In genomic region chr12:122515275-122515674, GRCh38 we compare ENCODE assay signal across 18 cellular contexts.
"Had no signal": no experiment of that assay in that cellular context is flagged by ENCODE, and none has a peak within 500 bp of the region (broad histone marks: within the 10 kb centered on the region; RNA-seq: fewer than 3 reads in every experiment).

No MANE protein-coding gene starts in this region.

- H3K27ac Mint-ChIP-seq: activated CD4-positive, alpha-beta T cell treated with anti-CD3 and anti-CD28 coated beads, Interleukin-2, amount 10 ng/mL, durations not matched to agents 24 days and 14 days had no signal

- H3K9me3 ChIP-seq: esophagus squamous epithelium, mucosa of descending colon, psoas muscle, testis, upper lobe of left lung had no signal

- DNase-seq: activated CD4-positive, alpha-beta T cell treated with anti-CD3 and anti-CD28 coated beads, Interleukin-2, amount 10 ng/mL, durations not matched to agents 24 days and 14 days; activated CD4-positive, CD25-positive, alpha-beta regulatory T cell; activated naive CD4-positive, alpha-beta T cell treated with anti-CD3 and anti-CD28 coated beads, Interleukin-2, amount 50 U/mL, for 16 hours; dermis blood vessel endothelial cell; effector memory CD4-positive, alpha-beta T cell; esophagus squamous epithelium; mesenchymal stem cell; mucosa of descending colon; naive B cell; psoas muscle; right cardiac atrium; stimulated activated CD4-positive, alpha-beta T cell treated with anti-CD3 and anti-CD28 coated beads, Interleukin-15, amount 100 ng/mL, for 24 hours; stimulated activated CD4-positive, alpha-beta T cell treated with anti-CD3 and anti-CD28 coated beads, Interleukin-2, amount 100 ng/mL, for 48 hours; SW 1271; testis; upper lobe of left lung had no signal

- H3K27ac ChIP-seq: esophagus squamous epithelium, psoas muscle, skin epidermis, testis, upper lobe of left lung had no signal

- H3K27me3 Mint-ChIP-seq: activated CD4-positive, alpha-beta T cell treated with anti-CD3 and anti-CD28 coated beads, Interleukin-2, amount 10 ng/mL, durations not matched to agents 24 days and 14 days; naive B cell had no signal

- H3K9me3 Mint-ChIP-seq: activated CD4-positive, alpha-beta T cell treated with anti-CD3 and anti-CD28 coated beads, Interleukin-2, amount 10 ng/mL, durations not matched to agents 24 days and 14 days; naive B cell; neural crest cell had no signal

- H3K4me1 ChIP-seq: testis had no signal

- H3K4me3 Mint-ChIP-seq: activated CD4-positive, alpha-beta T cell treated with anti-CD3 and anti-CD28 coated beads, Interleukin-2, amount 10 ng/mL, durations not matched to agents 24 days and 14 days; naive B cell; neural crest cell had no signal

- H3K27me3 ChIP-seq: esophagus squamous epithelium, testis, upper lobe of left lung had no signal

- H3K4me3 ChIP-seq: esophagus squamous epithelium, mucosa of descending colon, psoas muscle, skin epidermis, testis, upper lobe of left lung had no signal

- H3K4me1 Mint-ChIP-seq: neural crest cell had no signal

- ATAC-seq: mucosa of descending colon, psoas muscle, right cardiac atrium had no signal
